ENCODE assay signal across 8 cellular contexts in genomic region chr6:130365166-130366010, GRCh38. TPM values are rescaled to one million over a fixed set of nuclear protein-coding genes. Genes with fewer than 3 reads are reported as not detected.
DNase-seq lines count a peak whose midpoint lies in the region; ATAC-seq and TF ChIP-seq lines count a peak whose summit lies in the region.

No MANE protein-coding gene starts in this region.

- H2AFZ ChIP-seq in hepatocyte, result peak overlapping the region; percentile 98

- no peak overlapping the region for H3K27ac ChIP-seq in SK-N-MC
- H3K27ac ChIP-seq in adrenal gland, result peak overlapping the region in 3 of 5 donors; percentile 48 to 78 (median 74)
- peak overlapping the region; percentile 94 for H3K27ac ChIP-seq in hepatocyte

- peaks cover 42% of the 10 kb centered on the region for H3K79me2 ChIP-seq in hepatocyte

- H3K9me3 ChIP-seq in SK-N-MC (ENCODE audit: low read depth, low read length), result no peaks in the 10 kb centered on the region
- H3K9me3 ChIP-seq in adrenal gland (replicated peaks in 1 of 3), result no peaks in the 10 kb centered on the region
- H3K9me3 ChIP-seq in hepatocyte (ENCODE audit: low read depth), result no peaks in the 10 kb centered on the region

- H3K36me3 ChIP-seq in SK-N-MC (ENCODE audit: insufficient read depth, low read length) (no peaks in the 10 kb centered on the region), adrenal gland (replicated peaks in 1 of 2) (no peaks in the 10 kb centered on the region), hepatocyte (replicated peaks; ENCODE audit: insufficient read depth, low read depth) (no peaks in the 10 kb centered on the region)

- ATAC-seq in HG02973 (IDR thresholded peaks at IDR 0.05; ENCODE audit: unreplicated experiment) (peak; percentile 66), sciatic nerve (peak; percentile 88), GM18505 (IDR thresholded peaks at IDR 0.05; ENCODE audit: unreplicated experiment) (no peak)

- in situ Hi-C loops in GM13976 (cut with MboI; ENCODE audit: low sequenced_read_pairs, unreplicated experiment), result no loop called here

- H3K9ac ChIP-seq in SK-N-MC (ENCODE audit: insufficient read length), result no peak overlapping the region

- 1 to 3% (median 1%) methylated on average over 28 to 74 of the region's 74 CpGs for WGBS in adrenal gland, 4 donors
- 1% methylated on average over 67 of the region's 74 CpGs for WGBS in hepatocyte (ENCODE audit: low lambda C conversion rate, missing lambda C conversion rate)

- no peak for TF ChIP-seq POLR2A in adrenal gland (IDR thresholded peaks at IDR 0.05)
- TF ChIP-seq POLR2A in GM18505 (IDR thresholded peaks at IDR 0.05; ENCODE audit: borderline replicate concordance, extremely low read depth, insufficient read depth, insufficient read length), result no peak

- peak overlapping the region; percentile 91 for H3K4me2 ChIP-seq in hepatocyte

- H4K20me1 ChIP-seq in hepatocyte (ENCODE audit: insufficient read depth, poor library complexity, severe bottlenecking), result no peaks in the 10 kb centered on the region

- TF ChIP-seq CTCF in GM13976 (IDR thresholded peaks at IDR 0.05; ENCODE audit: borderline replicate concordance, control extremely low read depth, extremely low read depth, insufficient read depth, missing control alignments), result peak; percentile 60
- TF ChIP-seq CTCF in adrenal gland (IDR thresholded peaks at IDR 0.05), result peak; percentile 49 to 78 (median 74)
- peak; percentile 90 for TF ChIP-seq CTCF in hepatocyte (IDR thresholded peaks at IDR 0.05; ENCODE audit: poor library complexity)

- H3K27me3 ChIP-seq in adrenal gland (no peaks in the 10 kb centered on the region), hepatocyte (peaks cover 5% of the 10 kb centered on the region)

- peak; percentile 79 for DNase-seq in GM13976 (ENCODE audit: low spot score)
- DNase-seq in SK-N-MC (ENCODE audit: low read depth, low spot score), result no peak
- DNase-seq in adrenal gland, result peak; percentile 68 to 82 (median 76)
- peak; percentile 88 for DNase-seq in hepatocyte (ENCODE audit: low spot score)
- DNase-seq in sciatic nerve (ENCODE audit: low spot score), result peak; percentile 83
- DNase-seq in occipital lobe (lab: John Stamatoyannopoulos, UW), result no peak

- H3K4me1 ChIP-seq in adrenal gland (replicated peaks in 1 of 2), result peaks cover 0 to 18% of the 10 kb centered on the region in 2 donors
- H3K4me1 ChIP-seq in hepatocyte (ENCODE audit: insufficient read depth), result peaks cover 16% of the 10 kb centered on the region

- peak overlapping the region; percentile 92 for H3K4me3 ChIP-seq in SK-N-MC
- peak overlapping the region; percentile 27 to 82 (median 64) for H3K4me3 ChIP-seq in adrenal gland
- H3K4me3 ChIP-seq in hepatocyte, result peak overlapping the region; percentile 92

- intact Hi-C loops in adrenal gland (cut with DNase I), result loop anchor here in 1 of 2 donors (10.0 kb wide), 1 partner anchor 329 kb away; no protein-coding TSS in a partner anchor
- intact Hi-C loops in sciatic nerve (cut with DNase I), result no loop called here

- no peaks in the 10 kb centered on the region for H3K9me2 ChIP-seq in hepatocyte (replicated peaks; ENCODE audit: insufficient read depth)

RNA-seq across cellular contexts. Expression of gene TMEM200A, which starts 0.4 kb away (rescaled TPM):
- total RNA-seq in adrenal gland (10 to 100 TPM; 21.6 to 87.7 (median 30.2) TPM), hepatocyte (28.5 and 32.9 TPM in 2 replicates), sciatic nerve (18.5 TPM), occipital lobe (34.0 TPM)
- polyA plus RNA-seq in adrenal gland (10 to 100 TPM in 1 of 3 donors, 1 to 10 TPM in 2; 1.9 to 80.6 (median 7.1) TPM), hepatocyte (19.2 and 23.0 TPM in 2 replicates)

Comparison
In these comparisons a context has a peak if more than half of its experiments do, and no peak if none do; other contexts are left out.
1. DNase-seq: peak in GM13976 (single experiment), adrenal gland (7 of 7), hepatocyte (single experiment) and sciatic nerve (single experiment); none in SK-N-MC (single experiment) and occipital lobe (single experiment).
2. Peak in every context shown above with its lines, with median percentiles within 50 percentile points of each other: CTCF ChIP-seq and H3K4me3 ChIP-seq.